14 cellular contexts compared by ENCODE assay signal in genomic region chr6:116115781-116116180, GRCh38. TPM values are rescaled to one million over a fixed set of nuclear protein-coding genes. Genes with fewer than 3 reads are reported as not detected.
DNase-seq lines count a peak whose midpoint lies in the region; ATAC-seq and TF ChIP-seq lines count a peak whose summit lies in the region.
"Had no signal": no experiment of that assay in that cellular context is flagged by ENCODE, and none has a peak within 500 bp of the region (broad histone marks: within the 10 kb centered on the region; RNA-seq: fewer than 3 reads in every experiment).

No MANE protein-coding gene starts in this region.

- no peak for ATAC-seq in HG02763 (IDR thresholded peaks at IDR 0.05; ENCODE audit: unreplicated experiment)
- ATAC-seq: activated naive CD8-positive, alpha-beta T cell treated with anti-CD3 and anti-CD28 coated beads, Interleukin-2, amount 50 U/mL, for 24 hours; left lobe of liver had no signal

- H3K27me3 ChIP-seq in kidney epithelial cell (ENCODE audit: control insufficient read depth, insufficient read depth, low read length): no peaks in the 10 kb centered on the region

- H3K36me3 ChIP-seq in kidney epithelial cell (ENCODE audit: control insufficient read depth, insufficient read depth, low read length): peaks cover under 1% of the 10 kb centered on the region

- H3K27ac ChIP-seq in VCaP: no peak overlapping the region

- TF ChIP-seq CTCF in GM13977 (IDR thresholded peaks at IDR 0.05; ENCODE audit: extremely low read depth, insufficient read depth, missing control alignments) (peak; percentile 11), VCaP (conservative IDR thresholded peaks at IDR 0.05) (peak; percentile 54), kidney epithelial cell (IDR thresholded peaks at IDR 0.05; ENCODE audit: insufficient read depth, low read length, poor library complexity, severe bottlenecking) (peak; percentile 34)

- DNase-seq in AML-193 (lab: John Stamatoyannopoulos, UW) (peak; percentile 26 to 30), GM13977 (ENCODE audit: low spot score) (no peak), kidney epithelial cell (ENCODE audit: low read depth) (no peak), T-helper 1 cell (no peak), amniotic stem cell (lab: John Stamatoyannopoulos, UW) (no peak)
- DNase-seq in activated T-cell treated with anti-CD3 and anti-CD28 coated beads, Interleukin-2, amount 50 U/mL, for 1 hour: no peak
- DNase-seq: activated naive CD8-positive, alpha-beta T cell treated with anti-CD3 and anti-CD28 coated beads, Interleukin-2, amount 50 U/mL, for 24 hours; NCI-H2029 treated with DMSO at 0.1 percent for 48 hours had no signal

- in situ Hi-C loops in GM13977 (cut with MboI; ENCODE audit: low pct_unique_long_range_greater_than_20kb, low sequenced_read_pairs, unreplicated experiment): no loop called here

- no peak overlapping the region for H3K4me3 ChIP-seq in kidney epithelial cell (ENCODE audit: low read depth, low read length)

RNA-seq across cellular contexts. Expression of gene COL10A1, which starts 10.2 kb away (rescaled TPM):
- not detected in 2 replicates for total RNA-seq in kidney epithelial cell
- total RNA-seq: G401, left lobe of liver, SK-MEL-5, ureter had no signal

RNA-seq across cellular contexts. Expression of gene NT5DC1, which starts 15.1 kb away (rescaled TPM):
- 7.3 and 19.3 TPM in 2 replicates for total RNA-seq in kidney epithelial cell

RNA-seq across cellular contexts. Expression of gene FRK, which starts 55.1 kb away (rescaled TPM):
- 2.9 and 3.1 TPM in 2 replicates for total RNA-seq in kidney epithelial cell

Comparison
In these comparisons a context has a peak if more than half of its experiments do, and no peak if none do; other contexts are left out.
1. DNase-seq: peak in AML-193 (2 of 2); none in GM13977 (single experiment), kidney epithelial cell (single experiment), activated T-cell treated with anti-CD3 and anti-CD28 coated beads, Interleukin-2, amount 50 U/mL, for 1 hour (single experiment), T-helper 1 cell (0 of 5) and amniotic stem cell (single experiment).
2. Peak in every context shown above with its lines, with median percentiles within 50 percentile points of each other: CTCF ChIP-seq.